In genomic region chr13:73715910-73716257, GRCh38 we compare ENCODE assay signal across 1 cellular context.
TF ChIP-seq lines count a peak whose summit lies in the region.

No MANE protein-coding gene starts in this region.

TF ChIP-seq in GM12878, 131 proteins besides CTCF, POLR2A, EP300 and RAD21 (continued from another document and continues in another):
- TF ChIP-seq NKRF (conservative IDR thresholded peaks at IDR 0.05) (no peak), ZNF592 (IDR thresholded peaks at IDR 0.05) (no peak; the same call in 1 of the 2 replicates), RELA (IDR thresholded peaks at IDR 0.05; ENCODE audit: borderline replicate concordance, partially characterized antibody) (no peak), ZBTB33 (IDR thresholded peaks at IDR 0.05) (no peak), E2F8 (IDR thresholded peaks at IDR 0.05; ENCODE audit: low read depth, partially characterized antibody) (no peak), MTA2 (IDR thresholded peaks at IDR 0.05; ENCODE audit: low read depth) (no peak; the same call in 1 of the 2 replicates), MAX (IDR thresholded peaks at IDR 0.05; ENCODE audit: low read depth, low read length) (no peak), ZNF687 (IDR thresholded peaks at IDR 0.05) (no peak), CHD1 (IDR thresholded peaks at IDR 0.05; ENCODE audit: low read depth, low read length) (no peak), IRF5 (IDR thresholded peaks at IDR 0.05; ENCODE audit: borderline replicate concordance) (no peak), TCF12 (IDR thresholded peaks at IDR 0.05; ENCODE audit: low read depth, low read length) (no peak), ZSCAN29 (IDR thresholded peaks at IDR 0.05) (no peak), PBX3 (IDR thresholded peaks at IDR 0.05; ENCODE audit: insufficient replicate concordance, low read depth, low read length) (no peak), SIN3A (IDR thresholded peaks at IDR 0.05; ENCODE audit: low read depth, low read length) (no peak), ATF2 (IDR thresholded peaks at IDR 0.05; ENCODE audit: low read length) (peak; percentile 81), IRF4 (IDR thresholded peaks at IDR 0.05; ENCODE audit: low read depth, low read length) (no peak), ZNF622 (IDR thresholded peaks at IDR 0.05) (no peak), ASH2L (IDR thresholded peaks at IDR 0.05; ENCODE audit: borderline replicate concordance, low read depth) (no peak), CUX1 (IDR thresholded peaks at IDR 0.05; ENCODE audit: insufficient replicate concordance, low read depth, low read length) (no peak), RELB (IDR thresholded peaks at IDR 0.05; ENCODE audit: low read depth) (0 out of 2 replicates have a peak, but pooled peaks have one; percentile 31)
